Comparison of ENCODE assay signal across 8 cellular contexts in genomic region chr18:74146756-74147155, GRCh38. TPM values are rescaled to one million over a fixed set of nuclear protein-coding genes. Genes with fewer than 3 reads are reported as not detected.
A peak's percentile ranks its signal among the peaks of the same experiment; 100 is the strongest.
DNase-seq lines count a peak whose midpoint lies in the region; ATAC-seq and TF ChIP-seq lines count a peak whose summit lies in the region.

No MANE protein-coding gene starts in this region.

- H4K91ac ChIP-seq in H9 (ENCODE audit: insufficient read length, low read depth, low read length), result no peak overlapping the region

- H4K20me1 ChIP-seq in H9 (ENCODE audit: control insufficient read depth, insufficient read depth, insufficient read length), result no peaks in the 10 kb centered on the region

- WGBS in H9 (ENCODE audit: extremely low coverage, insufficient read length, low lambda C conversion rate), result no CpG with 5 or more reads among the region's 3 CpGs

- H3K9ac ChIP-seq in H9 (ENCODE audit: extremely low read depth, insufficient read length, low read length), result no peak overlapping the region

- H4K8ac ChIP-seq in H9 (replicated peaks; ENCODE audit: insufficient read length, low read depth, low read length), result no peak overlapping the region

- no peak overlapping the region for H3T11ph ChIP-seq in H9 (ENCODE audit: low read length)

- H3K27ac ChIP-seq in H9 (ENCODE audit: insufficient read length, low read depth, low read length), result no peak overlapping the region

- H2BK20ac ChIP-seq in H9 (ENCODE audit: low read depth, low read length, poor library complexity, severe bottlenecking), result no peak overlapping the region

- H3K4me2 ChIP-seq in H9 (ENCODE audit: insufficient read depth, insufficient read length, low read length), result peak overlapping the region; percentile 99

- H3K27me3 Mint-ChIP-seq in H9 (ENCODE audit: low read depth) (peaks cover 10% of the 10 kb centered on the region), mesothelial cell of epicardium (ENCODE audit: low read depth) (no peaks in the 10 kb centered on the region)

- no peak overlapping the region for H2BK120ac ChIP-seq in H9 (ENCODE audit: low read depth, low read length, poor library complexity, severe bottlenecking)

- H2AK5ac ChIP-seq in H9 (ENCODE audit: insufficient read length, low read length), result no peak overlapping the region

- H2BK15ac ChIP-seq in H9 (ENCODE audit: low read depth, low read length), result no peak overlapping the region

- no peak overlapping the region for H2BK12ac ChIP-seq in H9 (ENCODE audit: insufficient read length, low read depth, low read length)

- no peaks in the 10 kb centered on the region for H3K4me1 ChIP-seq in H9 (ENCODE audit: insufficient read depth, low read length)

- ATAC-seq in GM21423 (IDR thresholded peaks at IDR 0.05; ENCODE audit: unreplicated experiment), result no peak

- no peaks in the 10 kb centered on the region; a peak in 1 of 5 replicates for H3K9me3 Mint-ChIP-seq in H9
- no peaks in the 10 kb centered on the region for H3K9me3 Mint-ChIP-seq in mesothelial cell of epicardium

- in situ Hi-C loops in astrocyte of the cerebellum (cut with HindIII; ENCODE audit: low sequenced_read_pairs), result no loop called here

- H3K9me3 ChIP-seq in H9 (ENCODE audit: control insufficient read depth, low read depth, low read length), result no peaks in the 10 kb centered on the region

- peak overlapping the region; percentile 94 to 97 for H3K4me3 Mint-ChIP-seq in H9
- peak overlapping the region; percentile 99 for H3K4me3 Mint-ChIP-seq in mesothelial cell of epicardium

- no peak overlapping the region for H3K4ac ChIP-seq in H9 (ENCODE audit: low read depth, low read length)

- no peak overlapping the region for H3K56ac ChIP-seq in H9 (ENCODE audit: insufficient read length, low read depth, low read length)

- DNase-seq in AG08395 (ENCODE audit: low spot score), result peak; percentile 50
- no peak for DNase-seq in H9
- no peak for DNase-seq in astrocyte of the cerebellum (ENCODE audit: low read depth)
- no peak for DNase-seq in mesothelial cell of epicardium (ENCODE audit: low spot score in 2 of 2, unreplicated experiment in 2 of 2)
- DNase-seq in stimulated activated naive CD4-positive, alpha-beta T cell treated with Interleukin-2 at 50 U/mL for 16 hours (lab: John Stamatoyannopoulos, UW), result no peak
- no peak for DNase-seq in NCI-H1092 (lab: John Stamatoyannopoulos, UW)
- no peak for DNase-seq in activated CD4-positive, alpha-beta T cell treated with anti-CD3 and anti-CD28 coated beads for 4 hours

- no peak overlapping the region for H2AFZ ChIP-seq in H9 (ENCODE audit: low read length)

- peaks cover 3% of the 10 kb centered on the region for H3K79me1 ChIP-seq in H9 (ENCODE audit: insufficient read depth, low read depth, low read length, poor library complexity, severe bottlenecking)

- H4K5ac ChIP-seq in H9 (ENCODE audit: insufficient read length, low read depth, low read length), result no peak overlapping the region

- H3K14ac ChIP-seq in H9 (ENCODE audit: insufficient read depth, low read length), result no peak overlapping the region

- no peak for TF ChIP-seq CTCF in H9 (conservative IDR thresholded peaks at IDR 0.05)
- no peak for TF ChIP-seq CTCF in astrocyte of the cerebellum (IDR thresholded peaks at IDR 0.05; ENCODE audit: low read depth, low read length, missing control alignments)
- TF ChIP-seq CTCF in mesothelial cell of epicardium (IDR thresholded peaks at IDR 0.05; ENCODE audit: unreplicated experiment), result no peak

- H3K36me3 Mint-ChIP-seq in H9 (ENCODE audit: insufficient read depth in 1 of 3, low read depth in 3 of 3) (peaks cover 3 to 13% (median 6%) of the 10 kb centered on the region in 3 experiments; a peak in 6 of 7 replicates), mesothelial cell of epicardium (no peaks in the 10 kb centered on the region)

- H3K23me2 ChIP-seq in H9 (ENCODE audit: insufficient read length, low read depth, low read length, poor library complexity, severe bottlenecking), result peaks cover 8% of the 10 kb centered on the region

- H3K79me2 ChIP-seq in H9 (ENCODE audit: insufficient read depth, low read length), result peaks cover 17% of the 10 kb centered on the region

- H3K23ac ChIP-seq in H9 (ENCODE audit: insufficient read length, low read depth, low read length), result no peak overlapping the region

- H3K27me3 ChIP-seq in H9 (ENCODE audit: insufficient read depth, low read length), result no peaks in the 10 kb centered on the region

- peak overlapping the region; percentile 54 for H3K4me3 ChIP-seq in astrocyte of the cerebellum (ENCODE audit: low read depth, low read length)

- H3K27ac Mint-ChIP-seq in H9 (0 out of 7 replicates have a peak overlapping the region, but pooled peaks of 1 of the 3 experiments have one; percentile 7), mesothelial cell of epicardium (peak overlapping the region; percentile 83)

- H3K18ac ChIP-seq in H9 (ENCODE audit: insufficient read length, low read depth, low read length), result no peak overlapping the region

- no peak overlapping the region for H2BK5ac ChIP-seq in H9 (ENCODE audit: insufficient read length, low read length)

- H3K4me1 Mint-ChIP-seq in H9, result peaks cover 15 to 22% of the 10 kb centered on the region in 2 experiments
- H3K4me1 Mint-ChIP-seq in mesothelial cell of epicardium, result peaks cover 38% of the 10 kb centered on the region

RNA-seq across cellular contexts. Expression of gene FBXO15, which starts 0.9 kb away (rescaled TPM):
- total RNA-seq in H9 (2021), result 0.39 and 0.48 TPM in 2 replicates
- total RNA-seq in mesothelial cell of epicardium, result 1.6 to 2.3 TPM (median 2.2 TPM) in 3 replicates

RNA-seq across cellular contexts. Expression of gene TIMM21, which starts 1.6 kb away (rescaled TPM):
- total RNA-seq in H9 (2021) (46.0 and 51.0 TPM in 2 replicates), mesothelial cell of epicardium (22.8 to 24.4 TPM (median 24.0 TPM) in 3 replicates)
